ENCODE assay signal across 24 cellular contexts in genomic region chr6:161832622-161833021, GRCh38.
A peak's percentile ranks its signal among the peaks of the same experiment; 100 is the strongest.
DNase-seq lines count a peak whose midpoint lies in the region; ATAC-seq, FAIRE-seq and TF ChIP-seq lines count a peak whose summit lies in the region.
"Had no signal": no experiment of that assay in that cellular context is flagged by ENCODE, and none has a peak within 500 bp of the region (broad histone marks: within the 10 kb centered on the region; RNA-seq: fewer than 3 reads in every experiment).

No MANE protein-coding gene starts in this region.

- TF ChIP-seq POLR2A in H1 (IDR thresholded peaks at IDR 0.05; ENCODE audit: control extremely low read depth in 1 of 2, low read depth in 2 of 2, low read length in 2 of 2) (no peak), stomach (IDR thresholded peaks at IDR 0.05) (no peak)

- no peaks in the 10 kb centered on the region; the same call in 1 of the 2 replicates for H3K27me3 Mint-ChIP-seq in H9 (ENCODE audit: low read depth)
- H3K27me3 Mint-ChIP-seq: CD4-positive, alpha-beta memory T cell had no signal

- H3K23ac ChIP-seq in H9 (ENCODE audit: insufficient read length, low read depth, low read length) (no peak overlapping the region), H1 (ENCODE audit: insufficient read length) (no peak overlapping the region), neuronal stem cell (ENCODE audit: low read depth, low read length, poor library complexity) (no peak overlapping the region)

- no peak overlapping the region for H2AFZ ChIP-seq in H9 (ENCODE audit: low read length)
- no peak overlapping the region for H2AFZ ChIP-seq in H1 (ENCODE audit: low read length)
- no peak overlapping the region for H2AFZ ChIP-seq in neuronal stem cell (ENCODE audit: low read length)
- H2AFZ ChIP-seq in hepatocyte = no peak overlapping the region
- H2AFZ ChIP-seq: GM23248 had no signal

- no peaks in the 10 kb centered on the region for H3K79me2 ChIP-seq in H9 (ENCODE audit: insufficient read depth, low read length)
- H3K79me2 ChIP-seq in H1 (ENCODE audit: control insufficient read depth in 1 of 2, insufficient read depth in 2 of 2, low read length in 2 of 2) = no peaks in the 10 kb centered on the region
- H3K79me2 ChIP-seq in hepatocyte = no peaks in the 10 kb centered on the region

- peak; percentile 18 for ATAC-seq in upper lobe of right lung
- ATAC-seq: A549 had no signal

- no peaks in the 10 kb centered on the region for H3K23me2 ChIP-seq in H9 (ENCODE audit: insufficient read length, low read depth, low read length, poor library complexity, severe bottlenecking)
- no peaks in the 10 kb centered on the region for H3K23me2 ChIP-seq in H1 (ENCODE audit: low read depth, low read length)

- H4K5ac ChIP-seq in H9 (ENCODE audit: insufficient read length, low read depth, low read length) (no peak overlapping the region), H1 (ENCODE audit: insufficient read length, low read depth, low read length) (no peak overlapping the region)

- peaks cover 35 to 48% of the 10 kb centered on the region in 2 experiments for H3K4me1 Mint-ChIP-seq in H9
- H3K4me1 Mint-ChIP-seq: CD14-positive monocyte; CD4-positive, alpha-beta memory T cell had no signal

- H3K14ac ChIP-seq in H9 (ENCODE audit: insufficient read depth, low read length) (no peak overlapping the region), H1 (ENCODE audit: insufficient read length) (no peak overlapping the region), neuronal stem cell (ENCODE audit: low read length) (no peak overlapping the region)

- intact Hi-C loops in upper lobe of right lung (cut with DNase I) = no loop called here
- intact Hi-C loops in stomach (cut with DNase I; ENCODE audit: low total_unique reads) = no loop called here

- peak; percentile 44 to 55 for TF ChIP-seq RAD21 in H1 (IDR thresholded peaks at IDR 0.05 in 1 of 2, conservative IDR thresholded peaks at IDR 0.05 in 1 of 2; ENCODE audit: low read depth in 2 of 2, low read length in 2 of 2)

- H2BK12ac ChIP-seq in H9 (ENCODE audit: insufficient read length, low read depth, low read length) = no peak overlapping the region
- H2BK12ac ChIP-seq in H1 (ENCODE audit: low read depth, low read length) = no peak overlapping the region
- no peak overlapping the region for H2BK12ac ChIP-seq in neuronal stem cell (ENCODE audit: low read length)

- H3K4me3 Mint-ChIP-seq in H9 = no peak overlapping the region
- H3K4me3 Mint-ChIP-seq: CD14-positive monocyte; CD4-positive, alpha-beta memory T cell; HFFc6 had no signal

- H3K4me3 ChIP-seq in H1 (ENCODE audit: extremely low read depth in 1 of 4, insufficient read depth in 2 of 4, low read depth in 3 of 4, low read length in 4 of 4) (no peak overlapping the region), neuronal stem cell (ENCODE audit: low read length in 2 of 2) (no peak overlapping the region), upper lobe of right lung (no peak overlapping the region), stomach (no peak overlapping the region), hepatocyte (no peak overlapping the region)
- H3K4me3 ChIP-seq: A549; BLaER1 treated with 17β-estradiol and CSF1 and Interleukin-3, amounts not matched to agents 10 nM and 100 nM; GM23248; HAP-1 had no signal

- H3K27me3 ChIP-seq in H9 (ENCODE audit: insufficient read depth, low read length) = no peaks in the 10 kb centered on the region
- H3K27me3 ChIP-seq in H1 (replicated peaks in 1 of 4; ENCODE audit: control insufficient read depth in 3 of 4, extremely low read depth in 1 of 4, insufficient read depth in 3 of 4, low read length in 3 of 4) = no peaks in the 10 kb centered on the region
- H3K27me3 ChIP-seq in neuronal stem cell (ENCODE audit: control insufficient read depth in 3 of 3, insufficient read depth in 3 of 3, low read depth in 1 of 3, low read length in 3 of 3) = no peaks in the 10 kb centered on the region
- no peaks in the 10 kb centered on the region for H3K27me3 ChIP-seq in upper lobe of right lung
- H3K27me3 ChIP-seq in stomach = no peaks in the 10 kb centered on the region
- peaks cover 6% of the 10 kb centered on the region for H3K27me3 ChIP-seq in hepatocyte
- H3K27me3 ChIP-seq: BE2C had no signal

- H3K9ac ChIP-seq in H9 (ENCODE audit: extremely low read depth, insufficient read length, low read length) (no peak overlapping the region), H1 (replicated peaks in 1 of 4; ENCODE audit: extremely low read depth in 1 of 4, low read depth in 3 of 4, low read length in 3 of 4) (no peak overlapping the region), neuronal stem cell (ENCODE audit: low read depth, low read length, poor library complexity) (no peak overlapping the region)
- H3K9ac ChIP-seq: BLaER1 treated with 17β-estradiol and CSF1 and Interleukin-3, amounts not matched to agents 10 nM and 100 nM; GM23248 had no signal

- H3K36me3 Mint-ChIP-seq in H9 (ENCODE audit: insufficient read depth in 1 of 3, low read depth in 3 of 3) = no peaks in the 10 kb centered on the region
- H3K36me3 Mint-ChIP-seq: CD14-positive monocyte; CD4-positive, alpha-beta memory T cell had no signal

- TF ChIP-seq EP300 in H1 (IDR thresholded peaks at IDR 0.05; ENCODE audit: borderline replicate concordance in 1 of 2, low read depth in 2 of 2, low read length in 2 of 2) = no peak
- TF ChIP-seq EP300 in stomach (IDR thresholded peaks at IDR 0.05) = no peak

- H2BK20ac ChIP-seq in H9 (ENCODE audit: low read depth, low read length, poor library complexity, severe bottlenecking) = no peak overlapping the region
- no peak overlapping the region for H2BK20ac ChIP-seq in H1 (ENCODE audit: low read length)

- no peak for FAIRE-seq in H1 (lab: Jason Lieb, UNC)
- FAIRE-seq: A549, G401.6, GM12892 had no signal

- H3K4me2 ChIP-seq in H9 (ENCODE audit: insufficient read depth, insufficient read length, low read length) (no peak overlapping the region), H1 (ENCODE audit: insufficient read depth in 1 of 2, low read depth in 2 of 2, low read length in 2 of 2) (no peak overlapping the region), neuronal stem cell (ENCODE audit: insufficient read depth, low read length, poor library complexity, severe bottlenecking) (no peak overlapping the region), hepatocyte (no peak overlapping the region)
- H3K4me2 ChIP-seq: A549 had no signal

- H3K18ac ChIP-seq in H9 (ENCODE audit: insufficient read length, low read depth, low read length) (no peak overlapping the region), H1 (ENCODE audit: extremely low read depth, low read length) (no peak overlapping the region), neuronal stem cell (ENCODE audit: low read length) (no peak overlapping the region)

- H4K8ac ChIP-seq in H9 (replicated peaks; ENCODE audit: insufficient read length, low read depth, low read length) (no peak overlapping the region), H1 (ENCODE audit: extremely low read depth, insufficient read depth, low read length) (no peak overlapping the region), neuronal stem cell (ENCODE audit: low read depth, low read length) (no peak overlapping the region)

- H2BK15ac ChIP-seq in H9 (ENCODE audit: low read depth, low read length) (no peak overlapping the region), H1 (ENCODE audit: low read length) (no peak overlapping the region), neuronal stem cell (ENCODE audit: low read length) (no peak overlapping the region)

- H2AK5ac ChIP-seq in H9 (ENCODE audit: insufficient read length, low read length) = no peak overlapping the region
- H2AK5ac ChIP-seq in H1 (ENCODE audit: low read depth, low read length) = no peak overlapping the region
- peak overlapping the region; percentile 28 for H2AK5ac ChIP-seq in neuronal stem cell (ENCODE audit: low read depth, low read length)

- H3K36me3 ChIP-seq in H1 (ENCODE audit: control insufficient read depth in 2 of 4, insufficient read depth in 4 of 4, low read length in 3 of 4) (no peaks in the 10 kb centered on the region), neuronal stem cell (replicated peaks in 1 of 2; ENCODE audit: control insufficient read depth in 2 of 2, insufficient read depth in 2 of 2, low read length in 2 of 2) (no peaks in the 10 kb centered on the region), upper lobe of right lung (no peaks in the 10 kb centered on the region), stomach (no peaks in the 10 kb centered on the region), hepatocyte (replicated peaks; ENCODE audit: insufficient read depth, low read depth) (no peaks in the 10 kb centered on the region)
- H3K36me3 ChIP-seq: BE2C; BLaER1 treated with 17β-estradiol and CSF1 and Interleukin-3, amounts not matched to agents 10 nM and 100 nM; HAP-1 had no signal

- H3T11ph ChIP-seq in H9 (ENCODE audit: low read length) = no peak overlapping the region

- no peaks in the 10 kb centered on the region for H4K20me1 ChIP-seq in H9 (ENCODE audit: control insufficient read depth, insufficient read depth, insufficient read length)
- H4K20me1 ChIP-seq in H1 (replicated peaks in 1 of 2; ENCODE audit: control insufficient read depth in 1 of 2, insufficient read depth in 2 of 2, low read length in 2 of 2) = no peaks in the 10 kb centered on the region
- H4K20me1 ChIP-seq in hepatocyte (ENCODE audit: insufficient read depth, poor library complexity, severe bottlenecking) = no peaks in the 10 kb centered on the region

- CTCF ChIA-PET in H1 (lab: Charles Lee; ENCODE audit: partially characterized antibody) = interaction anchor here (0.6 to 1.4 kb wide), 7 partner anchors 9 to 393 kb away, joined by 3 to 5 read pairs (median 3); no protein-coding TSS in a partner anchor

- H4K91ac ChIP-seq in H9 (ENCODE audit: insufficient read length, low read depth, low read length) = no peak overlapping the region
- no peak overlapping the region for H4K91ac ChIP-seq in H1 (replicated peaks; ENCODE audit: insufficient read length, low read length)
- H4K91ac ChIP-seq in neuronal stem cell (ENCODE audit: low read depth, low read length, poor library complexity) = no peak overlapping the region

- no peak overlapping the region for H2BK120ac ChIP-seq in H9 (ENCODE audit: low read depth, low read length, poor library complexity, severe bottlenecking)
- H2BK120ac ChIP-seq in H1 (replicated peaks; ENCODE audit: low read depth, low read length) = no peak overlapping the region
- no peak overlapping the region for H2BK120ac ChIP-seq in neuronal stem cell (ENCODE audit: low read depth, low read length)

- H3K9me3 ChIP-seq in H9 (ENCODE audit: control insufficient read depth, low read depth, low read length) = no peaks in the 10 kb centered on the region
- H3K9me3 ChIP-seq in H1 (ENCODE audit: insufficient read depth in 2 of 2, low read depth in 1 of 2, low read length in 1 of 2) = no peaks in the 10 kb centered on the region
- H3K9me3 ChIP-seq in neuronal stem cell (replicated peaks in 1 of 2; ENCODE audit: control insufficient read depth in 2 of 2, insufficient read depth in 1 of 2, low read depth in 1 of 2, low read length in 2 of 2) = no peaks in the 10 kb centered on the region
- H3K9me3 ChIP-seq in upper lobe of right lung = no peaks in the 10 kb centered on the region
- no peaks in the 10 kb centered on the region for H3K9me3 ChIP-seq in stomach
- no peaks in the 10 kb centered on the region for H3K9me3 ChIP-seq in hepatocyte (ENCODE audit: low read depth)
- H3K9me3 ChIP-seq: A549; BE2C; BLaER1 treated with 17β-estradiol and CSF1 and Interleukin-3, amounts not matched to agents 10 nM and 100 nM; HAP-1 had no signal

- no peak for DNase-seq in H9
- no peak for DNase-seq in H1 (ENCODE audit: low read depth in 1 of 2, low spot score in 2 of 2)
- no peak for DNase-seq in neuronal stem cell (ENCODE audit: low spot score)
- DNase-seq in upper lobe of right lung = no peak
- DNase-seq in stomach = no peak
- no peak for DNase-seq in stimulated activated CD4-positive, alpha-beta T cell treated with anti-CD3 and anti-CD28 coated beads, Interleukin-2, amount 100 ng/mL, for 48 hours
- no peak for DNase-seq in hepatocyte (ENCODE audit: low spot score)
- DNase-seq: 8988T; ACHN; AML-193; BE2C; Calu3; CD4-positive, alpha-beta memory T cell; COR-L47; DMS153; DND-41; GM23248; HFFc6 had no signal

- POLR2A ChIA-PET in H1 (lab: Charles Lee; ENCODE audit: partially characterized antibody) = no interaction called here

- H3K4ac ChIP-seq in H9 (ENCODE audit: low read depth, low read length) = no peak overlapping the region
- no peak overlapping the region for H3K4ac ChIP-seq in H1 (replicated peaks; ENCODE audit: insufficient read length, low read depth, low read length)
- no peak overlapping the region for H3K4ac ChIP-seq in neuronal stem cell (ENCODE audit: low read length)

- no peak overlapping the region for H3K27ac ChIP-seq in H9 (ENCODE audit: insufficient read length, low read depth, low read length)
- H3K27ac ChIP-seq in H1 (ENCODE audit: low read depth, low read length) = no peak overlapping the region
- H3K27ac ChIP-seq in neuronal stem cell (replicated peaks; ENCODE audit: low read length) = no peak overlapping the region
- no peak overlapping the region for H3K27ac ChIP-seq in upper lobe of right lung
- H3K27ac ChIP-seq in stomach = no peak overlapping the region
- H3K27ac ChIP-seq in hepatocyte = no peak overlapping the region
- H3K27ac ChIP-seq: A549; BLaER1 treated with 17β-estradiol and CSF1 and Interleukin-3, amounts not matched to agents 10 nM and 100 nM; GM23248 had no signal

- H3K79me1 ChIP-seq in H9 (ENCODE audit: insufficient read depth, low read depth, low read length, poor library complexity, severe bottlenecking) (no peaks in the 10 kb centered on the region), H1 (ENCODE audit: low read depth, low read length) (no peaks in the 10 kb centered on the region), neuronal stem cell (ENCODE audit: low read depth, low read length) (no peaks in the 10 kb centered on the region)

- no CpG with 5 or more reads among the region's 12 CpGs for WGBS in H9 (ENCODE audit: extremely low coverage, insufficient read length, low lambda C conversion rate)
- 93% methylated on average over 11 of the region's 12 CpGs; no CpG with 5 or more reads in 1 of the 2 experiments for WGBS in H1 (ENCODE audit: extremely low coverage in 1 of 2, insufficient coverage in 1 of 2, insufficient read length in 1 of 2, insufficient replicate concordance in 2 of 2, low coverage in 1 of 2, low lambda C conversion rate in 2 of 2, missing lambda C conversion rate in 1 of 2), 2 experiments
- no CpG with 5 or more reads among the region's 12 CpGs for WGBS in neuronal stem cell (ENCODE audit: extremely low coverage in 2 of 2, insufficient read length in 2 of 2, insufficient replicate concordance in 1 of 2), 2 donors
- WGBS in stomach, 5 donors = 90 to 96% (median 92%) methylated on average over 11 to 12 of the region's 12 CpGs
- WGBS in hepatocyte (ENCODE audit: low lambda C conversion rate, missing lambda C conversion rate) = 89% methylated on average over 12 of the region's 12 CpGs

- peak; percentile 15; the same call in 1 of the 3 replicates for TF ChIP-seq CTCF in H9 (conservative IDR thresholded peaks at IDR 0.05)
- TF ChIP-seq CTCF in H1 (IDR thresholded peaks at IDR 0.05; ENCODE audit: control extremely low read depth in 1 of 3, insufficient read depth in 1 of 3, low read depth in 1 of 3, low read length in 3 of 3) = peak in 2 of 3 experiments; percentile 35; a peak in 3 of 4 replicates
- no peak for TF ChIP-seq CTCF in upper lobe of right lung (IDR thresholded peaks at IDR 0.05)
- TF ChIP-seq CTCF in stomach (IDR thresholded peaks at IDR 0.05) = no peak
- TF ChIP-seq CTCF in hepatocyte (IDR thresholded peaks at IDR 0.05; ENCODE audit: poor library complexity) = no peak

- H2BK5ac ChIP-seq in H9 (ENCODE audit: insufficient read length, low read length) (no peak overlapping the region), H1 (ENCODE audit: low read depth, low read length) (no peak overlapping the region), neuronal stem cell (ENCODE audit: low read length) (no peak overlapping the region)

- H3K9me3 Mint-ChIP-seq in H9 = no peaks in the 10 kb centered on the region
- H3K9me3 Mint-ChIP-seq: CD4-positive, alpha-beta memory T cell had no signal

- no peak overlapping the region for H3K27ac Mint-ChIP-seq in H9
- H3K27ac Mint-ChIP-seq: CD14-positive monocyte; CD4-positive, alpha-beta memory T cell; HFFc6 had no signal

- H3K9me2 ChIP-seq in hepatocyte (replicated peaks; ENCODE audit: insufficient read depth) = no peaks in the 10 kb centered on the region

- H3K4me1 ChIP-seq in H9 (ENCODE audit: insufficient read depth, low read length) (peaks cover 4% of the 10 kb centered on the region; the same call in 1 of the 2 replicates), H1 (replicated peaks in 1 of 4; ENCODE audit: control insufficient read depth in 3 of 4, insufficient read depth in 4 of 4, low read length in 3 of 4) (peaks cover 0 to 5% (median under 1%) of the 10 kb centered on the region in 4 experiments; a peak in 5 of 7 replicates), neuronal stem cell (ENCODE audit: control insufficient read depth in 2 of 2, insufficient read depth in 1 of 2, low read depth in 1 of 2, low read length in 2 of 2) (peaks cover 0 to 5% of the 10 kb centered on the region in 2 donors), upper lobe of right lung (no peaks in the 10 kb centered on the region), stomach (peaks cover 0 to 10% (median 5%) of the 10 kb centered on the region in 4 donors), hepatocyte (ENCODE audit: insufficient read depth) (no peaks in the 10 kb centered on the region)
- H3K4me1 ChIP-seq: HAP-1 had no signal

- H3K56ac ChIP-seq in H9 (ENCODE audit: insufficient read length, low read depth, low read length) (no peak overlapping the region), H1 (replicated peaks; ENCODE audit: insufficient read length, low read depth, low read length) (no peak overlapping the region)

Comparison
In these comparisons a context has a peak if more than half of its experiments do, and no peak if none do; other contexts are left out.
1. CTCF ChIP-seq: peak in H9 (single experiment) and H1 (2 of 3); none in upper lobe of right lung (single experiment), stomach (0 of 7) and hepatocyte (single experiment).